8 cellular contexts compared by ENCODE assay signal in the genomic region with DNA sequence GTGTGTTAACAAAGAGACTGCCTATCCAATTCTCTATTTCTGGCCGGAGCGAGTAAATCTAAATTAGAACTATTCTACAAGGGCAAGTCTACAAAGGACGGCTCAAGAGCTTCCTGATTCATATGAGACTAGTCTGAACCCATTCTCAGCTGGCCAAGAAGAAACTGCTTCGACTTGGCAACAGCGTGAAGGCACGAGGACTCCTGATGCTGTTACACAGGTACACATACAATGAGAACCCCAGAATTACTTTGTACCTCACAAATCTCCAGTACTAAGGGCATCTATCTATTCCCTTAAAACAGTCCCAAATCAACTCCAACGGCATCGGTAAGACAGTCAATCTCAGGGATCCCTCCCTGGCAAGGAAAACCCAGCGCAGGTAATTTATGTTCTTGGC. TPM values are rescaled to one million over a fixed set of nuclear protein-coding genes. Genes with fewer than 3 reads are reported as not detected.
DNase-seq lines count a peak whose midpoint lies in the region; ATAC-seq, FAIRE-seq and TF ChIP-seq lines count a peak whose summit lies in the region.

No MANE protein-coding gene starts in this region.

- H3K36me3 Mint-ChIP-seq in T-cell = peaks cover 5% of the 10 kb centered on the region

- TF ChIP-seq POLR2A in GM12891 (IDR thresholded peaks at IDR 0.05; ENCODE audit: low read depth, low read length) (0 out of 2 replicates have a peak, but pooled peaks have one; percentile 14), gastrocnemius medialis (IDR thresholded peaks at IDR 0.05) (no peak)

- no peaks in the 10 kb centered on the region for H3K9me3 ChIP-seq in gastrocnemius medialis

- TF ChIP-seq CTCF in fibroblast of the aortic adventitia (IDR thresholded peaks at IDR 0.05; ENCODE audit: insufficient read depth, low read length) (no peak), gastrocnemius medialis (IDR thresholded peaks at IDR 0.05 in 4 of 5, conservative IDR thresholded peaks at IDR 0.05 in 1 of 5) (no peak)

- peak overlapping the region; percentile 94 to 99 (median 96) for H3K27ac ChIP-seq in gastrocnemius medialis

- POLR2A ChIA-PET in T-cell (lab: Charles Lee) = no interaction called here

- H3K4me3 ChIP-seq in fibroblast of the aortic adventitia (ENCODE audit: low read depth, low read length) (peak overlapping the region; percentile 94), gastrocnemius medialis (peak overlapping the region; percentile 76 to 92 (median 84))

- no peak for ATAC-seq in T-cell (replicated peaks in 1 of 4)
- ATAC-seq in gastrocnemius medialis = no peak

- H3K9me3 Mint-ChIP-seq in T-cell = no peaks in the 10 kb centered on the region

- H3K27me3 ChIP-seq in gastrocnemius medialis = no peaks in the 10 kb centered on the region

- H3K27ac Mint-ChIP-seq in T-cell = peak overlapping the region; percentile 56 to 60

- peaks cover 46 to 49% (median 46%) of the 10 kb centered on the region in 3 donors for H3K4me1 Mint-ChIP-seq in T-cell

- no peak for DNase-seq in GM12891 (ENCODE audit: insufficient read length, low spot score)
- no peak for DNase-seq in T-cell
- DNase-seq in fibroblast of the aortic adventitia (ENCODE audit: low read depth) = no peak
- DNase-seq in gastrocnemius medialis = no peak
- no peak for DNase-seq in NCI-H2029 (lab: John Stamatoyannopoulos, UW)
- DNase-seq in RPMI8226 = no peak
- no peak for DNase-seq in cortex of kidney (lab: John Stamatoyannopoulos, UW)
- DNase-seq in NCI-H1048 (lab: John Stamatoyannopoulos, UW) = no peak

- H3K4me1 ChIP-seq in gastrocnemius medialis = peaks cover 40 to 42% of the 10 kb centered on the region in 2 donors

- H3K27me3 Mint-ChIP-seq in T-cell = no peaks in the 10 kb centered on the region

- intact Hi-C loops in gastrocnemius medialis (cut with DNase I; ENCODE audit: low total_unique reads) = loop anchor here (2.0 to 10.0 kb wide), 2 partner anchors 88 to 190 kb away; partner anchors contain the start of genes RILP and SCARF1

- in situ Hi-C loops in gastrocnemius medialis (cut with MboI; ENCODE audit: low sequenced_read_pairs in 4 of 4) = loop anchor here in 1 of 4 donors (10.0 kb wide), 3 partner anchors 50 to 90 kb away; partner anchors contain the start of genes INPP5K and YWHAE

- no peak for FAIRE-seq in GM12891 (lab: Jason Lieb, UNC)

- peak overlapping the region; percentile 86 to 89 (median 87) for H3K4me3 Mint-ChIP-seq in T-cell

- CTCF ChIA-PET in T-cell (lab: Charles Lee) = interaction anchor here in 1 of 2 donors (1.2 kb wide), 1 partner anchor 79 kb away, joined by 3 read pairs; no protein-coding TSS in a partner anchor

- peaks cover 0 to 6% of the 10 kb centered on the region in 2 donors for H3K36me3 ChIP-seq in gastrocnemius medialis

TF ChIP-seq in GM12891, 5 proteins besides CTCF, POLR2A, EP300 and RAD21:
- TF ChIP-seq POU2F2 (IDR thresholded peaks at IDR 0.05; ENCODE audit: low read depth, low read length) (no peak), TAF1 (IDR thresholded peaks at IDR 0.05; ENCODE audit: low read depth, low read length) (no peak), SPI1 (IDR thresholded peaks at IDR 0.05; ENCODE audit: low read depth, low read length) (no peak), PAX5 (IDR thresholded peaks at IDR 0.05; ENCODE audit: insufficient read depth, low read length, severe bottlenecking) (no peak), POLR2AphosphoS5 (IDR thresholded peaks at IDR 0.05; ENCODE audit: low read depth, low read length) (no peak; the same call in 1 of the 2 replicates)

RNA-seq across cellular contexts. Expression of gene CRK, which starts 1.5 kb away (rescaled TPM):
- polyA plus RNA-seq in GM12891 (2012; ENCODE audit: low read depth, missing spikeins) = 4.2 TPM
- total RNA-seq in T-cell = 10 to 100 TPM; 18.0 to 26.8 (median 22.6) TPM
- 70.0 and 106 TPM in 2 replicates for total RNA-seq in fibroblast of the aortic adventitia (ENCODE audit: low replicate concordance)
- total RNA-seq in gastrocnemius medialis = 10 to 100 TPM; 48.6 to 64.6 (median 56.7) TPM

RNA-seq across cellular contexts. Expression of gene MYO1C, which starts 37.9 kb away (rescaled TPM):
- polyA plus RNA-seq in GM12891 (2012; ENCODE audit: low read depth, missing spikeins) = 50.6 TPM
- total RNA-seq in T-cell (10 to 100 TPM; 18.0 to 41.5 (median 31.2) TPM), fibroblast of the aortic adventitia (ENCODE audit: low replicate concordance) (127 and 139 TPM in 2 replicates), gastrocnemius medialis (10 to 100 TPM; 24.8 to 76.6 (median 58.6) TPM)

RNA-seq across cellular contexts. Expression of gene YWHAE, which starts 54.5 kb away (rescaled TPM):
- polyA plus RNA-seq in GM12891 (2012; ENCODE audit: low read depth, missing spikeins) = 434 TPM
- total RNA-seq in T-cell (100 to 1,000 TPM; 119 to 129 (median 126) TPM), fibroblast of the aortic adventitia (ENCODE audit: low replicate concordance) (628 and 1,755 TPM in 2 replicates), gastrocnemius medialis (1,000 to 10,000 TPM in 3 of 4 donors, 100 to 1,000 TPM in 1; 915 to 1,814 (median 1,174) TPM)
